19 cellular contexts compared by ENCODE assay signal in the genomic region with DNA sequence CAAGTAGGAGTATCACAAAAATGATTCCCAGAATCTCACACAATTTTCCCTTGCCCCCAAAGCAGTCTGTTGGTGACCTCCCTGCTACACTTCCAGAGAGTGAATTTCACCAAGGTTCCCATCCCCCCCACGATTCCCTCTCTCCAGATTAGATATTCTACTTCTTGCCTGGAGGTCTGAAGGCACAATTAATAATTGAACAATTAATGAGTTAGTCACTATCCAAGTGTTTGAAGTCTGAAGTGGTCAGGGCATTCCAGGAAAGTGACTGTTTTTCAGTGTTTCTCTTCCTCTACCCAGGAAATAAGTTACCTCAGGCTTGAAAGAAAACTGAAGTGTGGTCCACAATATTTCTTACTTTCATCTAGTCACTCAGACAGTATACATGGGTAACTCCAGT. TPM values are rescaled to one million over a fixed set of nuclear protein-coding genes. Genes with fewer than 3 reads are reported as not detected.
A peak's percentile ranks its signal among the peaks of the same experiment; 100 is the strongest.
DNase-seq lines count a peak whose midpoint lies in the region; ATAC-seq, FAIRE-seq and TF ChIP-seq lines count a peak whose summit lies in the region.
"Had no signal": no experiment of that assay in that cellular context is flagged by ENCODE, and none has a peak within 500 bp of the region (broad histone marks: within the 10 kb centered on the region; RNA-seq: fewer than 3 reads in every experiment).

No MANE protein-coding gene starts in this region.

- no peak for FAIRE-seq in kidney (lab: Jason Lieb, UNC)
- FAIRE-seq: colon had no signal

- H3K36me3 ChIP-seq in kidney (ENCODE audit: control insufficient read depth in 1 of 2, insufficient read depth in 2 of 2, low read length in 2 of 2) (no peaks in the 10 kb centered on the region), skeletal muscle satellite cell (ENCODE audit: insufficient read depth, low read length) (no peaks in the 10 kb centered on the region)
- H3K36me3 ChIP-seq: sigmoid colon had no signal

- H3K9ac ChIP-seq in kidney (ENCODE audit: low read length in 2 of 2): no peak overlapping the region
- peak overlapping the region; percentile 47 for H3K9ac ChIP-seq in skeletal muscle satellite cell (ENCODE audit: low read depth, low read length)

- peak overlapping the region; percentile 10 for H3K4me2 ChIP-seq in skeletal muscle satellite cell (ENCODE audit: low read length)

- no peaks in the 10 kb centered on the region for H3K27me3 ChIP-seq in skeletal muscle satellite cell (ENCODE audit: control insufficient read depth, insufficient read depth, low read length)
- H3K27me3 ChIP-seq: sigmoid colon had no signal

- no peaks in the 10 kb centered on the region for H3K9me3 ChIP-seq in kidney (ENCODE audit: control insufficient read depth in 1 of 2, low read length in 2 of 2)
- no peaks in the 10 kb centered on the region for H3K9me3 ChIP-seq in skeletal muscle satellite cell (replicated peaks; ENCODE audit: low read length)
- H3K9me3 ChIP-seq: sigmoid colon had no signal

- H3K4me3 ChIP-seq in kidney (ENCODE audit: low read length in 2 of 2): no peak overlapping the region
- no peak overlapping the region for H3K4me3 ChIP-seq in skeletal muscle satellite cell (ENCODE audit: low read length)
- H3K4me3 ChIP-seq: sigmoid colon had no signal

- peak overlapping the region; percentile 13 to 35 for H3K27ac ChIP-seq in kidney (ENCODE audit: low read depth in 2 of 2, low read length in 2 of 2)
- H3K27ac ChIP-seq: sigmoid colon had no signal

- peak; percentile 66 for DNase-seq in EH (ENCODE audit: low read depth)
- DNase-seq in kidney: no peak
- no peak for DNase-seq in activated CD8-positive, alpha-beta memory T cell treated with anti-CD3 and anti-CD28 coated beads, Interleukin-2, amount 50 U/mL, for 4 hours
- DNase-seq: activated CD4-positive, alpha-beta T cell treated with anti-CD3 and anti-CD28 coated beads for 36 hours; activated T-cell treated with anti-CD3 and anti-CD28 coated beads, Interleukin-2, amount 50 U/mL, for 24 hours; DMS79 treated with DMSO at 0.1 percent for 48 hours; NCI-H2081 treated with DMSO at 0.1 percent for 48 hours; NCI-H82; nephron progenitor cell; sigmoid colon; stimulated activated naive B cell treated with anti-CD40 and anti-IgM and Interleukin-4, amounts not matched to agents 10 μg/mL and 1 μg/mL and 100 μg/mL, for 72 hours had no signal

- intact Hi-C loops in kidney (cut with DNase I): loop anchor here (10.0 kb wide), 1 partner anchor 77 kb away; no protein-coding TSS in a partner anchor

- no peak for TF ChIP-seq CTCF in kidney (IDR thresholded peaks at IDR 0.05; ENCODE audit: borderline replicate concordance, extremely low read depth, insufficient read depth)

- ATAC-seq in SK-N-SH treated with all-trans-retinoic acid at 6 μM for 48 hours: peak; percentile 17
- ATAC-seq in HG03159 (IDR thresholded peaks at IDR 0.05; ENCODE audit: unreplicated experiment): no peak
- ATAC-seq in GM21447 (IDR thresholded peaks at IDR 0.05; ENCODE audit: unreplicated experiment): no peak
- no peak for ATAC-seq in GM21423 (IDR thresholded peaks at IDR 0.05; ENCODE audit: unreplicated experiment)
- ATAC-seq: activated CD4-positive, alpha-beta T cell treated with anti-CD3 and anti-CD28 coated beads for 36 hours; esophagus mucosa; stimulated activated naive B cell treated with anti-CD40 and anti-IgM and Interleukin-4, amounts not matched to agents 10 μg/mL and 1 μg/mL and 100 μg/mL, for 72 hours had no signal

- H3K4me1 ChIP-seq in kidney (ENCODE audit: control insufficient read depth in 1 of 2, insufficient read depth in 1 of 2, low read depth in 1 of 2, low read length in 2 of 2) (peaks cover 10 to 22% of the 10 kb centered on the region in 2 donors), skeletal muscle satellite cell (ENCODE audit: control insufficient read depth, insufficient read depth, low read length) (peaks cover 82% of the 10 kb centered on the region)

TF ChIP-seq in SK-N-SH treated with all-trans-retinoic acid at 6 μM for 48 hours, 23 proteins besides CTCF, POLR2A, EP300 and RAD21:
- no peak for TF ChIP-seq TCF4 (CRISPR knock-in tag; IDR thresholded peaks at IDR 0.05; ENCODE audit: borderline replicate concordance)

RNA-seq across cellular contexts. Expression of a gene that starts 2.5 kb away (rescaled TPM):
- total RNA-seq in kidney: 0.94 TPM
- 0.92 TPM for polyA plus RNA-seq in kidney (ENCODE audit: insufficient read depth, low read depth, low replicate concordance)
- not detected in 2 replicates for total RNA-seq in skeletal muscle satellite cell (2012; rRNA removed)
- total RNA-seq: activated CD4-positive, alpha-beta T cell treated with anti-CD3 and anti-CD28 coated beads for 36 hours; esophagus mucosa; HT1080 had no signal
